23 cellular contexts compared by ENCODE assay signal in the genomic region with DNA sequence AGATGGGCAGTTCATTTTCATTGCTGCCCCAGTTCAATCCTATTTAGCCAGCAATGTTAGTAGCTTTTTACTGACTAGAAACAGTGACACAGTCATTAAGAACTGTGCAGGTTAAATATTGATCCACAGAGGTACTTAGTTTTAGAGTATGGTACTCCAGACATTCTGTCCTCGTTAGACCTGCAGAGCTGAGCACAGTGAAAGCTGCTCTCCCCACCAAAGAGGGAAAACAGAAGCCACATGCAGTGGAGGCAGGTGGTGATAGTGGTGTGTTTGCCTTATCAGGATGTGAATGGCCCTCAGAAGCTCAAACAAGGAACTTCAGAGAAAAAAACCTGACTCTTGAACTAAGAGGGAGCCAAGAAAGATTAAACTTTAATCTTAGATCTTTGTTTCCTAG.
A peak's percentile ranks its signal among the peaks of the same experiment; 100 is the strongest.
DNase-seq lines count a peak whose midpoint lies in the region; ATAC-seq and TF ChIP-seq lines count a peak whose summit lies in the region.
"Had no signal": no experiment of that assay in that cellular context is flagged by ENCODE, and none has a peak within 500 bp of the region (broad histone marks: within the 10 kb centered on the region; RNA-seq: fewer than 3 reads in every experiment).

No MANE protein-coding gene starts in this region.

- no peaks in the 10 kb centered on the region for H3K27me3 ChIP-seq in transverse colon
- H3K27me3 ChIP-seq: tibial nerve had no signal

- TF ChIP-seq POLR2A in transverse colon (IDR thresholded peaks at IDR 0.05): no peak

- peaks cover 0 to 40% (median 15%) of the 10 kb centered on the region in 4 donors for H3K4me1 ChIP-seq in transverse colon
- H3K4me1 ChIP-seq: tibial nerve had no signal

- WGBS in transverse colon (ENCODE audit: low coverage in 1 of 2), 2 donors: 45% methylated on average over 1 of the region's 1 CpG; no CpG with 5 or more reads in 1 of the 2 donors

- in situ Hi-C loops in transverse colon (cut with MboI; ENCODE audit: low pct_ligation_motif_present in 1 of 4, low pct_unique_long_range_greater_than_20kb in 1 of 4, low sequenced_read_pairs in 3 of 4): no loop called here

- ATAC-seq in HG02759 (IDR thresholded peaks at IDR 0.05; ENCODE audit: unreplicated experiment): no peak
- ATAC-seq: activated naive CD8-positive, alpha-beta T cell treated with anti-CD3 and anti-CD28 coated beads, Interleukin-2, amount 50 U/mL, for 24 hours; stimulated activated memory B cell treated with anti-CD40 and anti-IgM and Interleukin-4, amounts not matched to agents 10 μg/mL and 1 μg/mL and 100 μg/mL, for 72 hours; WTC11 had no signal

- no peaks in the 10 kb centered on the region for H3K36me3 ChIP-seq in transverse colon

- TF ChIP-seq CTCF in transverse colon (IDR thresholded peaks at IDR 0.05): no peak

- peak overlapping the region in 1 of 4 donors; percentile 31 for H3K4me3 ChIP-seq in transverse colon
- H3K4me3 ChIP-seq: tibial nerve had no signal

- intact Hi-C loops in transverse colon (cut with DNase I; ENCODE audit: low total_unique reads): no loop called here

- DNase-seq in NCI-H1417 (lab: John Stamatoyannopoulos, UW) (peak in 2 of 3 experiments; percentile 27 to 36), NCI-H1417 treated with DMSO at 0.1 percent for 48 hours (lab: John Stamatoyannopoulos, UW) (no peak), NCI-H510A treated with DMSO at 0.1 percent for 48 hours (lab: John Stamatoyannopoulos, UW) (peak; percentile 59), left kidney (ENCODE audit: low read depth, low spot score) (peak; percentile 9), transverse colon (peak; percentile 41), AG08396 (ENCODE audit: low spot score) (no peak)
- no peak for DNase-seq in stimulated activated CD4-positive, alpha-beta T cell treated with anti-CD3 and anti-CD28 coated beads, Interleukin-2, amount 100 ng/mL, for 48 hours
- DNase-seq: activated CD8-positive, alpha-beta memory T cell treated with anti-CD3 and anti-CD28 coated beads for 24 hours; activated naive CD8-positive, alpha-beta T cell treated with anti-CD3 and anti-CD28 coated beads, Interleukin-2, amount 50 U/mL, for 24 hours; effector CD4-positive, alpha-beta T cell; EL; head of caudate nucleus; islet precursor cell; midbrain; NCI-H1105 treated with DMSO at 0.1 percent for 48 hours; NCI-H82 had no signal

- H3K9me3 ChIP-seq in transverse colon: peaks cover 0 to 10% of the 10 kb centered on the region in 2 donors

- peak overlapping the region; percentile 71 to 78 (median 75) for H3K27ac ChIP-seq in transverse colon
- H3K27ac ChIP-seq: C4-2B, HL-60, KMS-11, tibial nerve had no signal

- no peak for TF ChIP-seq EP300 in transverse colon (IDR thresholded peaks at IDR 0.05; ENCODE audit: low read depth)

Comparison
In these comparisons a context has a peak if more than half of its experiments do, and no peak if none do; other contexts are left out.
1. DNase-seq: peak in NCI-H1417 (2 of 3), NCI-H510A treated with DMSO at 0.1 percent for 48 hours (single experiment), left kidney (single experiment) and transverse colon (single experiment); none in NCI-H1417 treated with DMSO at 0.1 percent for 48 hours (single experiment), stimulated activated CD4-positive, alpha-beta T cell treated with anti-CD3 and anti-CD28 coated beads, Interleukin-2, amount 100 ng/mL, for 48 hours (0 of 2) and AG08396 (single experiment).